Comparison of ENCODE assay signal across 15 cellular contexts in genomic region chr2:219465659-219466561, GRCh38. TPM values are rescaled to one million over a fixed set of nuclear protein-coding genes. Genes with fewer than 3 reads are reported as not detected.
DNase-seq lines count a peak whose midpoint lies in the region; ATAC-seq, FAIRE-seq and TF ChIP-seq lines count a peak whose summit lies in the region.
"Had no signal": no experiment of that assay in that cellular context is flagged by ENCODE, and none has a peak within 500 bp of the region (broad histone marks: within the 10 kb centered on the region; RNA-seq: fewer than 3 reads in every experiment).

No MANE protein-coding gene starts in this region.

- H3K27ac Mint-ChIP-seq in stimulated activated naive CD8-positive, alpha-beta T cell treated with anti-CD3 and anti-CD28 coated beads, Interleukin-15, amount 100 ng/mL, for 72 hours = peak overlapping the region in 1 of 2 donors; percentile 59
- H3K27ac Mint-ChIP-seq in activated T-helper 1 cell treated with anti-CD3 and anti-CD28 coated beads, Interleukin-12 subunit alpha, Interleukin-12 subunit beta, Interleukin-2, Interleukin-4 antibody, amounts not matched to agents 30 ng/mL and 10 ng/mL and 1 ng/mL, durations not matched to agents 14 hours and 24 hours and 36 hours = no peak overlapping the region
- H3K27ac Mint-ChIP-seq: CD4-positive, alpha-beta T cell had no signal

- TF ChIP-seq CTCF in gastroesophageal sphincter (IDR thresholded peaks at IDR 0.05) (no peak), gastrocnemius medialis (IDR thresholded peaks at IDR 0.05 in 4 of 5, conservative IDR thresholded peaks at IDR 0.05 in 1 of 5) (no peak), D721Med (IDR thresholded peaks at IDR 0.05; ENCODE audit: insufficient read depth, missing control alignments) (no peak)

- H3K36me3 ChIP-seq in gastroesophageal sphincter (peaks cover 0 to 80% of the 10 kb centered on the region in 2 donors), gastrocnemius medialis (peaks cover 0 to 79% of the 10 kb centered on the region in 2 donors)

- H3K4me3 Mint-ChIP-seq in stimulated activated naive CD8-positive, alpha-beta T cell treated with anti-CD3 and anti-CD28 coated beads, Interleukin-15, amount 100 ng/mL, for 72 hours = no peak overlapping the region
- H3K4me3 Mint-ChIP-seq in activated T-helper 1 cell treated with anti-CD3 and anti-CD28 coated beads, Interleukin-12 subunit alpha, Interleukin-12 subunit beta, Interleukin-2, Interleukin-4 antibody, amounts not matched to agents 30 ng/mL and 10 ng/mL and 1 ng/mL, durations not matched to agents 14 hours and 24 hours and 36 hours = no peak overlapping the region
- H3K4me3 Mint-ChIP-seq: CD4-positive, alpha-beta T cell had no signal

- in situ Hi-C loops in gastrocnemius medialis (cut with MboI; ENCODE audit: low sequenced_read_pairs in 4 of 4) = no loop called here

- H3K4me1 ChIP-seq in gastroesophageal sphincter = peaks cover 4 to 98% (median 15%) of the 10 kb centered on the region in 3 donors
- peaks cover 7 to 8% of the 10 kb centered on the region in 2 donors for H3K4me1 ChIP-seq in gastrocnemius medialis

- H3K9me3 Mint-ChIP-seq in stimulated activated naive CD8-positive, alpha-beta T cell treated with anti-CD3 and anti-CD28 coated beads, Interleukin-15, amount 100 ng/mL, for 72 hours = no peaks in the 10 kb centered on the region
- H3K9me3 Mint-ChIP-seq in activated T-helper 1 cell treated with anti-CD3 and anti-CD28 coated beads, Interleukin-12 subunit alpha, Interleukin-12 subunit beta, Interleukin-2, Interleukin-4 antibody, amounts not matched to agents 30 ng/mL and 10 ng/mL and 1 ng/mL, durations not matched to agents 14 hours and 24 hours and 36 hours = no peaks in the 10 kb centered on the region
- H3K9me3 Mint-ChIP-seq: CD4-positive, alpha-beta T cell had no signal

- H3K27me3 ChIP-seq in gastroesophageal sphincter (no peaks in the 10 kb centered on the region), gastrocnemius medialis (no peaks in the 10 kb centered on the region)

- no peak for DNase-seq in stimulated activated naive CD8-positive, alpha-beta T cell treated with anti-CD3 and anti-CD28 coated beads, Interleukin-15, amount 100 ng/mL, for 72 hours
- DNase-seq in stimulated activated naive CD8-positive, alpha-beta T cell treated with anti-CD3 and anti-CD28 coated beads, Interleukin-15, Interleukin-2, amounts not matched to agents 100 U/mL and 50 U/mL, for 24 hours = no peak
- DNase-seq in gastrocnemius medialis (no peak), D721Med (ENCODE audit: insufficient read length, low spot score) (no peak), SK-N-DZ (ENCODE audit: low spot score) (no peak)
- no peak for DNase-seq in activated T-helper 1 cell treated with anti-CD3 and anti-CD28 coated beads, Interleukin-12 subunit alpha, Interleukin-12 subunit beta, Interleukin-2, Interleukin-4 antibody, amounts not matched to agents 30 ng/mL and 10 ng/mL and 1 ng/mL, durations not matched to agents 14 hours and 24 hours and 36 hours (ENCODE audit: low spot score)
- DNase-seq: CD4-positive, alpha-beta T cell; GF-D8; GOT3; NCI-H2029; NCI-H2171 treated with DMSO at 0.1 percent for 48 hours; NCI-H774; SIG-M5 had no signal

- TF ChIP-seq POLR2A in gastroesophageal sphincter (IDR thresholded peaks at IDR 0.05) (no peak), gastrocnemius medialis (IDR thresholded peaks at IDR 0.05) (no peak)

- WGBS in gastroesophageal sphincter (ENCODE audit: low coverage in 1 of 2), 2 donors = 50 to 83% methylated on average over 2 to 3 of the region's 47 CpGs

- no peaks in the 10 kb centered on the region for H3K9me3 ChIP-seq in gastroesophageal sphincter
- no peaks in the 10 kb centered on the region for H3K9me3 ChIP-seq in gastrocnemius medialis

- TF ChIP-seq EP300 in gastroesophageal sphincter (IDR thresholded peaks at IDR 0.05) = no peak

- no peaks in the 10 kb centered on the region for H3K36me3 Mint-ChIP-seq in activated T-helper 1 cell treated with anti-CD3 and anti-CD28 coated beads, Interleukin-12 subunit alpha, Interleukin-12 subunit beta, Interleukin-2, Interleukin-4 antibody, amounts not matched to agents 30 ng/mL and 10 ng/mL and 1 ng/mL, durations not matched to agents 14 hours and 24 hours and 36 hours (ENCODE audit: low read depth)

- peaks cover 4% of the 10 kb centered on the region for H3K4me1 Mint-ChIP-seq in stimulated activated naive CD8-positive, alpha-beta T cell treated with anti-CD3 and anti-CD28 coated beads, Interleukin-15, amount 100 ng/mL, for 72 hours
- H3K4me1 Mint-ChIP-seq in activated T-helper 1 cell treated with anti-CD3 and anti-CD28 coated beads, Interleukin-12 subunit alpha, Interleukin-12 subunit beta, Interleukin-2, Interleukin-4 antibody, amounts not matched to agents 30 ng/mL and 10 ng/mL and 1 ng/mL, durations not matched to agents 14 hours and 24 hours and 36 hours (ENCODE audit: low read depth) = no peaks in the 10 kb centered on the region

- H3K27ac ChIP-seq in gastroesophageal sphincter = peak overlapping the region; percentile 32 to 97 (median 94)
- H3K27ac ChIP-seq in gastrocnemius medialis = peak overlapping the region in 3 of 4 donors; percentile 10 to 54 (median 39)

- no peak for FAIRE-seq in D721Med (lab: Jason Lieb, UNC)

- H3K27me3 Mint-ChIP-seq in stimulated activated naive CD8-positive, alpha-beta T cell treated with anti-CD3 and anti-CD28 coated beads, Interleukin-15, amount 100 ng/mL, for 72 hours = no peaks in the 10 kb centered on the region
- H3K27me3 Mint-ChIP-seq in activated T-helper 1 cell treated with anti-CD3 and anti-CD28 coated beads, Interleukin-12 subunit alpha, Interleukin-12 subunit beta, Interleukin-2, Interleukin-4 antibody, amounts not matched to agents 30 ng/mL and 10 ng/mL and 1 ng/mL, durations not matched to agents 14 hours and 24 hours and 36 hours (ENCODE audit: insufficient read depth) = no peaks in the 10 kb centered on the region
- H3K27me3 Mint-ChIP-seq: CD4-positive, alpha-beta T cell had no signal

- peak; percentile 8 for ATAC-seq in stimulated activated naive CD8-positive, alpha-beta T cell treated with anti-CD3 and anti-CD28 coated beads, Interleukin-15, amount 100 ng/mL, for 72 hours
- no peak for ATAC-seq in stimulated activated naive CD8-positive, alpha-beta T cell treated with anti-CD3 and anti-CD28 coated beads, Interleukin-15, Interleukin-2, amounts not matched to agents 100 U/mL and 50 U/mL, for 24 hours
- ATAC-seq in gastroesophageal sphincter (no peak), gastrocnemius medialis (no peak)
- ATAC-seq: Panc1 had no signal

- H3K4me3 ChIP-seq in gastroesophageal sphincter (no peak overlapping the region), gastrocnemius medialis (no peak overlapping the region)

- intact Hi-C loops in gastrocnemius medialis (cut with DNase I; ENCODE audit: low total_unique reads) = no loop called here
- intact Hi-C loops in activated T-helper 1 cell treated with anti-CD3 and anti-CD28 coated beads, Interleukin-12 subunit alpha, Interleukin-12 subunit beta, Interleukin-2, Interleukin-4 antibody, amounts not matched to agents 30 ng/mL and 10 ng/mL and 1 ng/mL, durations not matched to agents 14 hours and 24 hours and 36 hours (cut with micrococcal nuclease) = no loop called here

RNA-seq across cellular contexts. Expression of gene SPEG, which starts 31.3 kb away (rescaled TPM):
- total RNA-seq in gastroesophageal sphincter = 100 to 1,000 TPM in 3 of 4 donors, 10 to 100 TPM in 1; 90.2 to 307 (median 214) TPM
- total RNA-seq in gastrocnemius medialis = 100 to 1,000 TPM; 104 to 387 (median 222) TPM
- total RNA-seq in activated T-helper 1 cell treated with anti-CD3 and anti-CD28 coated beads, Interleukin-12 subunit alpha, Interleukin-12 subunit beta, Interleukin-2, Interleukin-4 antibody, amounts not matched to agents 30 ng/mL and 10 ng/mL and 1 ng/mL, durations not matched to agents 14 hours and 24 hours and 36 hours = 0.13 TPM in 1 of 2 replicates, not detected in the other
- polyA plus RNA-seq in SK-N-DZ (2014; cell fraction: cytosol; rRNA removed) = 26.0 and 31.5 TPM in 2 replicates
- 59.5 and 81.6 TPM in 2 replicates for polyA plus RNA-seq in SK-N-DZ (2014; cell fraction: nucleus; rRNA removed)

RNA-seq across cellular contexts. Expression of gene GMPPA, which starts 32.8 kb away (rescaled TPM):
- total RNA-seq in gastroesophageal sphincter (10 to 100 TPM; 11.3 to 26.4 (median 14.2) TPM), gastrocnemius medialis (10 to 100 TPM; 18.0 to 25.8 (median 24.4) TPM)
- total RNA-seq in activated T-helper 1 cell treated with anti-CD3 and anti-CD28 coated beads, Interleukin-12 subunit alpha, Interleukin-12 subunit beta, Interleukin-2, Interleukin-4 antibody, amounts not matched to agents 30 ng/mL and 10 ng/mL and 1 ng/mL, durations not matched to agents 14 hours and 24 hours and 36 hours = 41.3 and 50.3 TPM in 2 replicates
- 37.1 and 42.5 TPM in 2 replicates for polyA plus RNA-seq in SK-N-DZ (2014; cell fraction: cytosol; rRNA removed)
- polyA plus RNA-seq in SK-N-DZ (2014; cell fraction: nucleus; rRNA removed) = 69.3 and 75.5 TPM in 2 replicates

RNA-seq across cellular contexts. Expression of gene DES, which starts 47.7 kb away (rescaled TPM):
- total RNA-seq in gastroesophageal sphincter = over 10,000 TPM; 10,852 to 31,720 (median 15,007) TPM
- total RNA-seq in gastrocnemius medialis = over 10,000 TPM; 19,008 to 28,635 (median 23,575) TPM
- not detected in 2 replicates for total RNA-seq in activated T-helper 1 cell treated with anti-CD3 and anti-CD28 coated beads, Interleukin-12 subunit alpha, Interleukin-12 subunit beta, Interleukin-2, Interleukin-4 antibody, amounts not matched to agents 30 ng/mL and 10 ng/mL and 1 ng/mL, durations not matched to agents 14 hours and 24 hours and 36 hours
- polyA plus RNA-seq in SK-N-DZ (2014; cell fraction: cytosol; rRNA removed) = 0.07 and 3.0 TPM in 2 replicates
- 0.29 TPM in 1 of 2 replicates, not detected in the other for polyA plus RNA-seq in SK-N-DZ (2014; cell fraction: nucleus; rRNA removed)
- total RNA-seq: CD4-positive, alpha-beta T cell had no signal

RNA-seq across cellular contexts. Expression of gene ASIC4, which starts 48.4 kb away (rescaled TPM):
- total RNA-seq in gastroesophageal sphincter = under 1 TPM in 1 of 4 donors, not detected in 3; 0.16 TPM
- under 1 TPM in 1 of 4 donors, not detected in 3; 0.11 TPM for total RNA-seq in gastrocnemius medialis
- total RNA-seq in activated T-helper 1 cell treated with anti-CD3 and anti-CD28 coated beads, Interleukin-12 subunit alpha, Interleukin-12 subunit beta, Interleukin-2, Interleukin-4 antibody, amounts not matched to agents 30 ng/mL and 10 ng/mL and 1 ng/mL, durations not matched to agents 14 hours and 24 hours and 36 hours = 0.08 TPM in 1 of 2 replicates, not detected in the other
- 1.8 and 2.4 TPM in 2 replicates for polyA plus RNA-seq in SK-N-DZ (2014; cell fraction: cytosol; rRNA removed)
- 4.6 and 8.0 TPM in 2 replicates for polyA plus RNA-seq in SK-N-DZ (2014; cell fraction: nucleus; rRNA removed)

Comparison
In these comparisons a context has a peak if more than half of its experiments do, and no peak if none do; other contexts are left out.
1. RNA of gene SPEG, which starts 31.3 kb away (total RNA-seq): 104 to 387 TPM in gastrocnemius medialis and 90.2 to 307 TPM in gastroesophageal sphincter; 0.13 TPM in activated T-helper 1 cell treated with anti-CD3 and anti-CD28 coated beads, Interleukin-12 subunit alpha, Interleukin-12 subunit beta, Interleukin-2, Interleukin-4 antibody, amounts not matched to agents 30 ng/mL and 10 ng/mL and 1 ng/mL, durations not matched to agents 14 hours and 24 hours and 36 hours; every median in the first group is over 10 times any median in the second.
2. RNA of gene DES, which starts 47.7 kb away (total RNA-seq): 19,008 to 28,635 TPM in gastrocnemius medialis and 10,852 to 31,720 TPM in gastroesophageal sphincter; not detected in activated T-helper 1 cell treated with anti-CD3 and anti-CD28 coated beads, Interleukin-12 subunit alpha, Interleukin-12 subunit beta, Interleukin-2, Interleukin-4 antibody, amounts not matched to agents 30 ng/mL and 10 ng/mL and 1 ng/mL, durations not matched to agents 14 hours and 24 hours and 36 hours; every median in the first group is over 1,000 times any median in the second.